In genomic region chr21:42332557-42332956, GRCh38 we compare ENCODE assay signal across 26 cellular contexts. TPM values are rescaled to one million over a fixed set of nuclear protein-coding genes. Genes with fewer than 3 reads are reported as not detected.
A peak's percentile ranks its signal among the peaks of the same experiment; 100 is the strongest.
DNase-seq lines count a peak whose midpoint lies in the region; ATAC-seq lines count a peak whose summit lies in the region.
"Had no signal": no experiment of that assay in that cellular context is flagged by ENCODE, and none has a peak within 500 bp of the region (broad histone marks: within the 10 kb centered on the region; RNA-seq: fewer than 3 reads in every experiment).

No MANE protein-coding gene starts in this region.

- peaks cover 0 to 2% of the 10 kb centered on the region in 2 donors for H3K9me3 ChIP-seq in mucosa of rectum (ENCODE audit: control insufficient read depth in 2 of 2, low read length in 2 of 2)
- H3K9me3 ChIP-seq: SJSA1 had no signal

- in situ Hi-C loops in G401 (cut with HindIII; ENCODE audit: low sequenced_read_pairs) = no loop called here

- H3K27me3 ChIP-seq in mucosa of rectum (ENCODE audit: control insufficient read depth in 2 of 2, insufficient read depth in 2 of 2, low read length in 2 of 2) = peaks cover 0 to 4% of the 10 kb centered on the region in 2 donors

- peak overlapping the region in 1 of 2 donors; percentile 18 for H3K9ac ChIP-seq in mucosa of rectum (ENCODE audit: low read depth in 1 of 2, low read length in 2 of 2)
- H3K9ac ChIP-seq: KMS-11 had no signal

- no peak overlapping the region for H3K4me3 Mint-ChIP-seq in activated T-cell treated with anti-CD3 and anti-CD28 coated beads, Interleukin-2, amount 50 U/mL, for 4 hours
- H3K4me3 Mint-ChIP-seq: CD8-positive, alpha-beta T cell had no signal

- no peaks in the 10 kb centered on the region for H3K36me3 ChIP-seq in mucosa of rectum (ENCODE audit: control insufficient read depth in 2 of 2, insufficient read depth in 2 of 2, low read length in 2 of 2)
- H3K36me3 ChIP-seq: SJSA1 had no signal

- peaks cover 14% of the 10 kb centered on the region for H3K9me3 Mint-ChIP-seq in activated T-cell treated with anti-CD3 and anti-CD28 coated beads, Interleukin-2, amount 50 U/mL, for 4 hours

- peaks cover 2% of the 10 kb centered on the region for H3K4me1 Mint-ChIP-seq in activated T-cell treated with anti-CD3 and anti-CD28 coated beads, Interleukin-2, amount 50 U/mL, for 4 hours (ENCODE audit: low read depth)

- H3K27ac ChIP-seq in mucosa of rectum (ENCODE audit: low read depth in 2 of 2, low read length in 2 of 2) = peak overlapping the region; percentile 82 to 87
- H3K27ac ChIP-seq: 22Rv1, KMS-11, SJSA1 had no signal

- no peak for ATAC-seq in activated T-cell treated with anti-CD3 and anti-CD28 coated beads, Interleukin-2, amount 50 U/mL, for 4 hours
- ATAC-seq: CD8-positive, alpha-beta T cell; HCT116 had no signal

- peak overlapping the region; percentile 26 to 58 for H3K4me3 ChIP-seq in mucosa of rectum (ENCODE audit: low read length in 2 of 2)
- H3K4me3 ChIP-seq: SJSA1 had no signal

- peaks cover 3% of the 10 kb centered on the region for H3K36me3 Mint-ChIP-seq in activated T-cell treated with anti-CD3 and anti-CD28 coated beads, Interleukin-2, amount 50 U/mL, for 4 hours (ENCODE audit: insufficient read depth)

- H3K4me1 ChIP-seq in mucosa of rectum (ENCODE audit: control insufficient read depth in 2 of 2, insufficient read depth in 2 of 2, low read length in 2 of 2) = peaks cover 19 to 33% of the 10 kb centered on the region in 2 donors

- no peaks in the 10 kb centered on the region for H3K27me3 Mint-ChIP-seq in activated T-cell treated with anti-CD3 and anti-CD28 coated beads, Interleukin-2, amount 50 U/mL, for 4 hours (ENCODE audit: low read depth)

- DNase-seq in NCI-H146 (lab: John Stamatoyannopoulos, UW) = peak; percentile 14
- DNase-seq in NCI-H146 treated with DMSO at 0.1 percent for 48 hours (lab: John Stamatoyannopoulos, UW; ENCODE audit: unreplicated experiment) = no peak
- DNase-seq in ecto neural progenitor cell (ENCODE audit: low spot score) = peak; percentile 3
- peak; percentile 20 for DNase-seq in ureter (ENCODE audit: low spot score)
- no peak for DNase-seq in NOMO-1 treated with dmso at 0.1 percent for 144 hours (lab: John Stamatoyannopoulos, UW; ENCODE audit: unreplicated experiment)
- no peak for DNase-seq in activated T-cell treated with anti-CD3 and anti-CD28 coated beads, Interleukin-2, amount 50 U/mL, for 4 hours
- no peak for DNase-seq in G401 (ENCODE audit: low spot score)
- DNase-seq: ACHN, C1 segment of cervical spinal cord, GDM1, GOT3, IMR-90, NCI-H1092 treated with DMSO at 0.1 percent for 48 hours, NCI-H1694, NCI-H2171, NCI-H345, NCI-H524 treated with DMSO at 0.1 percent for 48 hours, NCI-H82 had no signal

RNA-seq across cellular contexts. Expression of gene TFF3, which starts 17.3 kb away (rescaled TPM):
- 3.0 TPM for total RNA-seq in ureter
- total RNA-seq in activated T-cell treated with anti-CD3 and anti-CD28 coated beads, Interleukin-2, amount 50 U/mL, for 4 hours = under 1 TPM in 2 of 3 donors, not detected in 1; 0.29 to 0.96 TPM
- total RNA-seq in G401 (2014; rRNA removed; shearing (Covaris generic)) = not detected in 2 replicates
- total RNA-seq: CD8-positive, alpha-beta T cell; IMR-90; OCI-LY7; SJSA1 had no signal

RNA-seq across cellular contexts. Expression of gene TFF2, which starts 18.2 kb away (rescaled TPM):
- total RNA-seq in ureter = not detected
- total RNA-seq in activated T-cell treated with anti-CD3 and anti-CD28 coated beads, Interleukin-2, amount 50 U/mL, for 4 hours = not detected
- not detected in 2 replicates for total RNA-seq in G401 (2014; rRNA removed; shearing (Covaris generic))
- total RNA-seq: CD8-positive, alpha-beta T cell; Daoy; IMR-90; OCI-LY7; SJSA1 had no signal

RNA-seq across cellular contexts. Expression of gene TFF1, which starts 33.8 kb away (rescaled TPM):
- 2.6 TPM for total RNA-seq in ureter
- total RNA-seq in activated T-cell treated with anti-CD3 and anti-CD28 coated beads, Interleukin-2, amount 50 U/mL, for 4 hours = under 1 TPM in 1 of 3 donors, not detected in 2; 0.82 TPM
- total RNA-seq in G401 (2014; rRNA removed; shearing (Covaris generic)) = not detected in 2 replicates
- total RNA-seq: CD8-positive, alpha-beta T cell; Daoy; IMR-90; OCI-LY7; SJSA1 had no signal

Comparison
In these comparisons a context has a peak if more than half of its experiments do, and no peak if none do; other contexts are left out.
1. DNase-seq: peak in NCI-H146 (single experiment), ecto neural progenitor cell (single experiment) and ureter (single experiment); none in NCI-H146 treated with DMSO at 0.1 percent for 48 hours (single experiment), NOMO-1 treated with dmso at 0.1 percent for 144 hours (single experiment), activated T-cell treated with anti-CD3 and anti-CD28 coated beads, Interleukin-2, amount 50 U/mL, for 4 hours (single experiment) and G401 (single experiment).